In genomic region chr14:100359881-100360280, GRCh38 we compare ENCODE assay signal across 17 cellular contexts. TPM values are rescaled to one million over a fixed set of nuclear protein-coding genes. Genes with fewer than 3 reads are reported as not detected.
DNase-seq lines count a peak whose midpoint lies in the region; ATAC-seq, FAIRE-seq and TF ChIP-seq lines count a peak whose summit lies in the region.
"Had no signal": no experiment of that assay in that cellular context is flagged by ENCODE, and none has a peak within 500 bp of the region (broad histone marks: within the 10 kb centered on the region; RNA-seq: fewer than 3 reads in every experiment).

No MANE protein-coding gene starts in this region.

- 0 out of 2 replicates have a peak, but pooled peaks cover 13% of the 10 kb centered on the region for H4K20me1 ChIP-seq in K562 (replicated peaks; ENCODE audit: control insufficient read depth, insufficient read depth, low read length)

- DNase-seq in K562 (ENCODE audit: extremely low read depth in 1 of 4, low spot score in 3 of 4) (no peak), right cardiac atrium (no peak), spleen (no peak), DMS53 treated with DMSO at 0.1 percent for 48 hours (lab: John Stamatoyannopoulos, UW; ENCODE audit: unreplicated experiment) (no peak), 8988T (no peak)
- DNase-seq: EL, NCI-H1417, NCI-H2029 treated with DMSO at 0.1 percent for 48 hours, NCI-H510A, NCI-H82, SJCRH30 had no signal

- in situ Hi-C loops in K562 (cut with MboI), result no loop called here

- no peak overlapping the region for H3K4me2 ChIP-seq in K562 (ENCODE audit: insufficient read depth, low read length)
- H3K4me2 ChIP-seq: BLaER1 treated with 17β-estradiol and CSF1 and Interleukin-3, amounts not matched to agents 10 nM and 100 nM had no signal

- BruUV-seq in K562 (replicated peaks; lab: Mats Ljungman, UMichigan), result no TSS peak

- intact Hi-C loops in K562 (cut with micrococcal nuclease) (no loop called here), right cardiac atrium (cut with DNase I) (no loop called here), spleen (cut with DNase I; ENCODE audit: low total_unique reads) (no loop called here)

- peaks cover 91% of the 10 kb centered on the region for H3K36me3 ChIP-seq in K562 (ENCODE audit: control insufficient read depth, insufficient read depth, low read length)
- H3K36me3 ChIP-seq in spleen, result peaks cover 0 to 100% (median 67%) of the 10 kb centered on the region in 6 donors

- H3K27me3 ChIP-seq in K562 (ENCODE audit: control insufficient read depth in 2 of 2, insufficient read depth in 2 of 2, low read length in 2 of 2) (no peaks in the 10 kb centered on the region), right cardiac atrium (ENCODE audit: control insufficient read depth, insufficient read depth) (no peaks in the 10 kb centered on the region), spleen (replicated peaks in 1 of 7) (no peaks in the 10 kb centered on the region)
- H3K27me3 ChIP-seq: BLaER1 treated with 17β-estradiol and CSF1 and Interleukin-3, amounts not matched to agents 10 nM and 100 nM; SJCRH30 had no signal

- peaks cover 23% of the 10 kb centered on the region; the same call in 1 of the 3 replicates for H3K79me2 ChIP-seq in K562 (ENCODE audit: control insufficient read depth, insufficient read depth, low read length)

- H3K4me3 ChIP-seq in K562 (no peak overlapping the region), right cardiac atrium (ENCODE audit: low read length) (no peak overlapping the region), spleen (no peak overlapping the region)
- H3K4me3 ChIP-seq: BLaER1 treated with 17β-estradiol and CSF1 and Interleukin-3, amounts not matched to agents 10 nM and 100 nM; SJCRH30 had no signal

- no peak overlapping the region for H3K9ac ChIP-seq in K562 (ENCODE audit: insufficient read depth in 1 of 2, low read depth in 2 of 2, low read length in 2 of 2)
- H3K9ac ChIP-seq: BLaER1 treated with 17β-estradiol and CSF1 and Interleukin-3, amounts not matched to agents 10 nM and 100 nM had no signal

- TF ChIP-seq CTCF in K562 (IDR thresholded peaks at IDR 0.05 in 2 of 3, conservative IDR thresholded peaks at IDR 0.05 in 1 of 3; ENCODE audit: insufficient read depth in 2 of 3, low read depth in 1 of 3, low read length in 3 of 3) (no peak), spleen (IDR thresholded peaks at IDR 0.05 in 8 of 11, conservative IDR thresholded peaks at IDR 0.05 in 3 of 11) (no peak)

- CTCF ChIA-PET in K562 (lab: Yijun Ruan, JAX; ENCODE audit: low intra/inter-chr PET ratio), result no interaction called here

- POLR2A ChIA-PET in K562 (lab: Yijun Ruan, JAX), result interaction anchor here (0.7 to 4.3 kb wide), 3 partner anchors 11 to 167 kb away, joined by 3 to 39 read pairs (median 14); a partner anchor contains a TSS

- TF ChIP-seq RAD21 in K562 (CRISPR knock-in tag; conservative IDR thresholded peaks at IDR 0.05 in 1 of 2, IDR thresholded peaks at IDR 0.05 in 1 of 2), result no peak

- H3K4me1 ChIP-seq in K562 (replicated peaks in 1 of 2; ENCODE audit: control insufficient read depth in 2 of 2, insufficient read depth in 2 of 2, low read length in 2 of 2) (no peaks in the 10 kb centered on the region), right cardiac atrium (ENCODE audit: control insufficient read depth, insufficient read depth, low read length) (peaks cover 2% of the 10 kb centered on the region), spleen (peaks cover 0 to 17% (median 0%) of the 10 kb centered on the region in 6 donors)

- H2AFZ ChIP-seq in K562 (ENCODE audit: low read depth, low read length), result no peak overlapping the region

- no peak; the same call in 2 of the 3 replicates for ATAC-seq in K562
- peak; percentile 54 to 73 for ATAC-seq in right cardiac atrium
- no peak for ATAC-seq in GM21515 (IDR thresholded peaks at IDR 0.05; ENCODE audit: unreplicated experiment)
- ATAC-seq: HCT116 had no signal

- FAIRE-seq in K562 (lab: Jason Lieb, UNC), result no peak

- TF ChIP-seq POLR2A in GM19099 (IDR thresholded peaks at IDR 0.05; ENCODE audit: extremely low read depth, insufficient read length, low read depth), result peak; percentile 23
- no peak for TF ChIP-seq POLR2A in K562 (conservative IDR thresholded peaks at IDR 0.05)
- TF ChIP-seq POLR2A in spleen (IDR thresholded peaks at IDR 0.05), result no peak

- H3K27ac ChIP-seq in K562 (ENCODE audit: extremely low read depth, low read depth, low read length), result no peak overlapping the region
- H3K27ac ChIP-seq in right cardiac atrium (ENCODE audit: low read length), result peak overlapping the region; percentile 64
- peak overlapping the region; percentile 3 to 76 (median 57) for H3K27ac ChIP-seq in spleen
- H3K27ac ChIP-seq: BLaER1 treated with 17β-estradiol and CSF1 and Interleukin-3, amounts not matched to agents 10 nM and 100 nM; SJCRH30 had no signal

- no peaks in the 10 kb centered on the region for H3K9me1 ChIP-seq in K562 (ENCODE audit: control insufficient read depth, insufficient read depth, low read length)

- 81% methylated on average over 4 of the region's 4 CpGs for WGBS in K562 (ENCODE audit: insufficient coverage, low coverage, missing lambda C conversion rate)
- WGBS in right cardiac atrium, result 69% methylated on average over 4 of the region's 4 CpGs
- 74 to 89% (median 82%) methylated on average over 4 of the region's 4 CpGs for WGBS in spleen, 5 donors

- no peak for TF ChIP-seq EP300 in K562 (IDR thresholded peaks at IDR 0.05; ENCODE audit: low read length)

- H3K9me3 ChIP-seq in K562 (replicated peaks; ENCODE audit: control insufficient read depth, insufficient read depth, low read depth, low read length) (no peaks in the 10 kb centered on the region), right cardiac atrium (ENCODE audit: control insufficient read depth, low read length) (no peaks in the 10 kb centered on the region), spleen (no peaks in the 10 kb centered on the region)

RNA-seq across cellular contexts. Expression of gene WDR25, which starts 16.4 kb away (rescaled TPM):
- 10.4 and 15.9 TPM in 2 replicates for total RNA-seq in K562 (2011; cell fraction: chromatin; rRNA removed; ENCODE audit: low replicate concordance)
- 11.0 and 11.7 TPM in 2 replicates for total RNA-seq in K562 (2011; cell fraction: nucleolus; rRNA removed)
- total RNA-seq in K562 (2011; cell fraction: nucleoplasm; rRNA removed), result 8.4 and 11.8 TPM in 2 replicates
- 11.2 TPM in 2 replicates for total RNA-seq in K562 (2014; rRNA removed)
- 4.1 and 4.2 TPM in 2 replicates for total RNA-seq in K562 (2014; rRNA removed; fragmentation: Illumina TruSeq; extraction: Trizol)
- 6.3 and 6.7 TPM in 2 replicates for total RNA-seq in K562 (2015; rRNA removed; fragmentation: Illumina TruSeq; extraction: Trizol)
- total RNA-seq in K562 (2021), result 8.0 and 8.4 TPM in 2 replicates
- polyA plus RNA-seq in K562 (2011; rRNA removed), result 6.3 and 7.0 TPM in 2 replicates
- 8.2 and 14.0 TPM in 2 replicates for polyA plus RNA-seq in K562 (2011; cell fraction: cytosol; rRNA removed)
- polyA plus RNA-seq in K562 (2011; cell fraction: nucleus; rRNA removed), result 4.9 and 5.8 TPM in 2 replicates
- polyA plus RNA-seq in K562 (2012), result 5.4 and 13.7 TPM in 2 replicates
- 7.6 and 7.7 TPM in 2 replicates for polyA plus RNA-seq in K562 (2014; fragmentation: Illumina TruSeq; extraction: Trizol)
- polyA plus RNA-seq in K562 (2014; fragmentation: Nextera tagmentation; extraction: Ambion mirVana), result 1 to 10 TPM in 1 of 2 experiments, under 1 TPM in 1; 0.42 to 1.2 TPM
- polyA plus RNA-seq in K562 (2014; rRNA removed), result 7.8 and 8.9 TPM in 2 replicates
- 5.4 and 6.8 TPM in 2 replicates for polyA minus RNA-seq in K562 (2011; rRNA and poly(A)+ RNA removed)
- polyA minus RNA-seq in K562 (2011; cell fraction: cytosol; rRNA and poly(A)+ RNA removed), result 3.7 and 4.5 TPM in 2 replicates
- 7.9 and 11.1 TPM in 2 replicates for polyA minus RNA-seq in K562 (2011; cell fraction: nucleus; rRNA and poly(A)+ RNA removed)
- total RNA-seq in right cardiac atrium, result 1 to 10 TPM; 4.4 to 6.3 (median 5.3) TPM
- 4.6 TPM for polyA plus RNA-seq in right cardiac atrium
- 10 to 100 TPM in 2 of 7 donors, 1 to 10 TPM in 5; 4.4 to 20.9 (median 9.9) TPM for total RNA-seq in spleen
- 1 to 10 TPM; 4.8 to 6.9 (median 4.8) TPM for polyA plus RNA-seq in spleen

RNA-seq across cellular contexts. Expression of gene SLC25A47, which starts 36.7 kb away (rescaled TPM):
- not detected in 2 replicates for total RNA-seq in K562 (2011; cell fraction: chromatin; rRNA removed; ENCODE audit: low replicate concordance)
- total RNA-seq in K562 (2011; cell fraction: nucleolus; rRNA removed), result not detected in 2 replicates
- not detected in 2 replicates for total RNA-seq in K562 (2011; cell fraction: nucleoplasm; rRNA removed)
- 0.23 and 0.24 TPM in 2 replicates for total RNA-seq in K562 (2014; rRNA removed)
- total RNA-seq in K562 (2014; rRNA removed; fragmentation: Illumina TruSeq; extraction: Trizol), result not detected in 2 replicates
- 0.22 TPM in 1 of 2 replicates, not detected in the other for total RNA-seq in K562 (2015; rRNA removed; fragmentation: Illumina TruSeq; extraction: Trizol)
- 0.09 and 0.25 TPM in 2 replicates for total RNA-seq in K562 (2021)
- polyA plus RNA-seq in K562 (2011; rRNA removed), result not detected in 2 replicates
- polyA plus RNA-seq in K562 (2011; cell fraction: cytosol; rRNA removed), result not detected in 2 replicates
- polyA plus RNA-seq in K562 (2011; cell fraction: nucleus; rRNA removed), result not detected in 2 replicates
- 0.06 TPM in 1 of 2 replicates, not detected in the other for polyA plus RNA-seq in K562 (2012)
- polyA plus RNA-seq in K562 (2014; fragmentation: Illumina TruSeq; extraction: Trizol), result not detected in 2 replicates
- polyA plus RNA-seq in K562 (2014; fragmentation: Nextera tagmentation; extraction: Ambion mirVana), result not detected
- polyA plus RNA-seq in K562 (2014; rRNA removed), result not detected in 2 replicates
- polyA minus RNA-seq in K562 (2011; rRNA and poly(A)+ RNA removed), result not detected in 2 replicates
- not detected in 2 replicates for polyA minus RNA-seq in K562 (2011; cell fraction: cytosol; rRNA and poly(A)+ RNA removed)
- polyA minus RNA-seq in K562 (2011; cell fraction: nucleus; rRNA and poly(A)+ RNA removed), result not detected in 2 replicates
- not detected for total RNA-seq in right cardiac atrium
- polyA plus RNA-seq in right cardiac atrium, result not detected
- total RNA-seq in spleen, result not detected
- under 1 TPM in 2 of 3 donors, not detected in 1; 0.03 to 0.11 TPM for polyA plus RNA-seq in spleen
- total RNA-seq: RPMI7951, SJCRH30 had no signal
- polyA plus RNA-seq: IgD-negative memory B cell had no signal

RNA-seq across cellular contexts. Expression of gene SLC25A29, which starts 53.6 kb away (rescaled TPM):
- total RNA-seq in K562 (2011; cell fraction: chromatin; rRNA removed; ENCODE audit: low replicate concordance), result 25.5 and 46.3 TPM in 2 replicates
- total RNA-seq in K562 (2011; cell fraction: nucleolus; rRNA removed), result 35.9 TPM in 2 replicates
- total RNA-seq in K562 (2011; cell fraction: nucleoplasm; rRNA removed), result 25.8 and 28.6 TPM in 2 replicates
- total RNA-seq in K562 (2014; rRNA removed), result 12.7 and 17.5 TPM in 2 replicates
- total RNA-seq in K562 (2014; rRNA removed; fragmentation: Illumina TruSeq; extraction: Trizol), result 2.0 and 2.7 TPM in 2 replicates
- 3.8 and 4.1 TPM in 2 replicates for total RNA-seq in K562 (2015; rRNA removed; fragmentation: Illumina TruSeq; extraction: Trizol)
- total RNA-seq in K562 (2021), result 13.7 and 14.5 TPM in 2 replicates
- 11.3 and 20.4 TPM in 2 replicates for polyA plus RNA-seq in K562 (2011; rRNA removed)
- polyA plus RNA-seq in K562 (2011; cell fraction: cytosol; rRNA removed), result 19.0 and 24.9 TPM in 2 replicates
- 94.7 and 105 TPM in 2 replicates for polyA plus RNA-seq in K562 (2011; cell fraction: nucleus; rRNA removed)
- polyA plus RNA-seq in K562 (2012), result 6.3 and 8.5 TPM in 2 replicates
- 4.7 and 4.8 TPM in 2 replicates for polyA plus RNA-seq in K562 (2014; fragmentation: Illumina TruSeq; extraction: Trizol)
- polyA plus RNA-seq in K562 (2014; fragmentation: Nextera tagmentation; extraction: Ambion mirVana), result under 1 TPM; 0.07 to 0.25 TPM
- polyA plus RNA-seq in K562 (2014; rRNA removed), result 14.1 and 16.4 TPM in 2 replicates
- 3.0 and 3.6 TPM in 2 replicates for polyA minus RNA-seq in K562 (2011; rRNA and poly(A)+ RNA removed)
- 7.5 and 8.0 TPM in 2 replicates for polyA minus RNA-seq in K562 (2011; cell fraction: cytosol; rRNA and poly(A)+ RNA removed)
- polyA minus RNA-seq in K562 (2011; cell fraction: nucleus; rRNA and poly(A)+ RNA removed), result 15.0 and 16.2 TPM in 2 replicates
- total RNA-seq in right cardiac atrium, result 10 to 100 TPM; 22.9 to 41.1 (median 23.9) TPM
- polyA plus RNA-seq in right cardiac atrium, result 20.9 TPM
- 10 to 100 TPM; 19.6 to 42.7 (median 33.9) TPM for total RNA-seq in spleen
- polyA plus RNA-seq in spleen, result 10 to 100 TPM; 26.2 to 52.9 (median 30.2) TPM

Comparison
In these comparisons a context has a peak if more than half of its experiments do, and no peak if none do; other contexts are left out.
1. ATAC-seq: peak in right cardiac atrium (2 of 2); none in K562 (single experiment) and GM21515 (single experiment).